Comparison of ENCODE assay signal across 19 cellular contexts in genomic region chr2:235661538-235661937, GRCh38.
"Had no signal": no experiment of that assay in that cellular context is flagged by ENCODE, and none has a peak within 500 bp of the region (broad histone marks: within the 10 kb centered on the region; RNA-seq: fewer than 3 reads in every experiment).

No MANE protein-coding gene starts in this region.

- H3K9me3 Mint-ChIP-seq: dendritic cell treated with granulocyte-macrophage colony-stimulating factor and Interleukin-4, amounts not matched to agents 40 ng/mL and 50 ng/mL, for 4 days; effector memory CD8-positive, alpha-beta T cell; nephron had no signal

- ATAC-seq: effector memory CD8-positive, alpha-beta T cell; gastroesophageal sphincter; left ventricle myocardium superior had no signal

- DNase-seq: effector memory CD8-positive, alpha-beta T cell; foreskin fibroblast; left colon; left ventricle myocardium superior; mesenchymal stem cell; naive B cell; stimulated activated CD4-positive, alpha-beta T cell treated with anti-CD3 and anti-CD28 coated beads, Interleukin-2, amount 100 ng/mL, for 24 hours; stimulated activated naive CD4-positive, alpha-beta T cell; stomach; thyroid gland; upper lobe of left lung had no signal

- H3K4me3 Mint-ChIP-seq: dendritic cell treated with granulocyte-macrophage colony-stimulating factor and Interleukin-4, amounts not matched to agents 40 ng/mL and 50 ng/mL, for 4 days; effector memory CD8-positive, alpha-beta T cell; nephron had no signal

- H3K27ac ChIP-seq: epithelial cell of prostate, esophagus muscularis mucosa, gastroesophageal sphincter, neutrophil, sigmoid colon, thyroid gland, upper lobe of left lung, vagina had no signal

- H3K27ac Mint-ChIP-seq: dendritic cell treated with granulocyte-macrophage colony-stimulating factor and Interleukin-4, amounts not matched to agents 40 ng/mL and 50 ng/mL, for 4 days; effector memory CD8-positive, alpha-beta T cell; naive B cell; nephron had no signal

- H3K9me3 ChIP-seq: esophagus muscularis mucosa, gastroesophageal sphincter, neutrophil, sigmoid colon, stomach, thyroid gland, upper lobe of left lung, vagina had no signal

- H3K27me3 ChIP-seq: esophagus muscularis mucosa, gastroesophageal sphincter, sigmoid colon, stomach, thyroid gland, upper lobe of left lung, vagina had no signal
